ENCODE assay signal across 21 cellular contexts in the genomic region with DNA sequence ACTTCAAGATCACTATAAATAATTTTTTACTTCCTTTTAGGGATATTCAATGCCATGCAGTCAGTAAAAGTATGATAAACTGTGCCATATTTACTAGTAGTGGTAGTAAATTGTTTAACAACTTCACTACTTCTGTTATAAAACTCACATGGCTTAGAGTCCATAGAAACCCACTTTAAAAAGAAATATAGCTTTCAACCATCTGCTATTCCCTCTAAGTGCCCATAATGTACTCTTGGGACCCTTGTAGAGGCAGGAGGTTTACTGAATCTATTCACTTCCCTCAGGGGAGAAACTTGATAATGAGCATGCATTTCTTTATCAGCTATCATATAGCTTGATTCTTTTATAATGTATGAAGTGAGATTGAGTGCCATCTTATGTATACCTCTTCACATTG.
DNase-seq lines count a peak whose midpoint lies in the region; ATAC-seq and TF ChIP-seq lines count a peak whose summit lies in the region.
"Had no signal": no experiment of that assay in that cellular context is flagged by ENCODE, and none has a peak within 500 bp of the region (broad histone marks: within the 10 kb centered on the region; RNA-seq: fewer than 3 reads in every experiment).

No MANE protein-coding gene starts in this region.

- no peak overlapping the region for H3K4me3 ChIP-seq in thyroid gland (replicated peaks in 1 of 3)
- H3K4me3 ChIP-seq: K562 had no signal

- H3K4me1 ChIP-seq in thyroid gland, result peaks cover 14 to 21% of the 10 kb centered on the region in 2 donors

- H3K27me3 ChIP-seq in thyroid gland, result no peaks in the 10 kb centered on the region

- intact Hi-C loops in thyroid gland (cut with DNase I), result no loop called here

- no peaks in the 10 kb centered on the region for H3K36me3 ChIP-seq in thyroid gland

- H3K27ac ChIP-seq in thyroid gland, result peak overlapping the region; percentile 59 to 77 (median 60)
- H3K27ac ChIP-seq: HL-60 had no signal

- DNase-seq in NCI-H2107 treated with DMSO at 0.1 percent for 48 hours (lab: John Stamatoyannopoulos, UW; ENCODE audit: unreplicated experiment), result peak; percentile 6
- no peak for DNase-seq in NCI-H2107 (lab: John Stamatoyannopoulos, UW)
- DNase-seq in NCI-H187 treated with DMSO at 0.1 percent for 48 hours (lab: John Stamatoyannopoulos, UW), result peak; percentile 94
- DNase-seq in NCI-H345 treated with DMSO at 0.1 percent for 48 hours (lab: John Stamatoyannopoulos, UW; ENCODE audit: unreplicated experiment), result peak; percentile 30
- no peak for DNase-seq in thyroid gland
- no peak for DNase-seq in NCI-H146 (lab: John Stamatoyannopoulos, UW)
- no peak for DNase-seq in cerebellar nuclear complex (lab: John Stamatoyannopoulos, UW)
- DNase-seq: 8988T; AML-193; C1 segment of cervical spinal cord; CD8-positive, alpha-beta T cell; H7; MM.1S; NCI-H1092; NCI-H1694; NCI-H82 had no signal

- TF ChIP-seq CTCF in thyroid gland (IDR thresholded peaks at IDR 0.05), result no peak

- H3K9me3 ChIP-seq in thyroid gland, result no peaks in the 10 kb centered on the region

- no peak for TF ChIP-seq POLR2A in thyroid gland (IDR thresholded peaks at IDR 0.05)

- no peak for ATAC-seq in GM19395 (IDR thresholded peaks at IDR 0.05; ENCODE audit: unreplicated experiment)
- ATAC-seq: CD8-positive, alpha-beta T cell; HepG2; K562; Right ventricle myocardium inferior had no signal

Comparison
In these comparisons a context has a peak if more than half of its experiments do, and no peak if none do; other contexts are left out.
1. DNase-seq: peak in NCI-H2107 treated with DMSO at 0.1 percent for 48 hours (single experiment), NCI-H187 treated with DMSO at 0.1 percent for 48 hours (single experiment) and NCI-H345 treated with DMSO at 0.1 percent for 48 hours (single experiment); none in NCI-H2107 (single experiment), thyroid gland (0 of 2), NCI-H146 (single experiment) and cerebellar nuclear complex (0 of 2).